Comparison of ENCODE assay signal across 8 cellular contexts in genomic region chr19:19668230-19669012, GRCh38. TPM values are rescaled to one million over a fixed set of nuclear protein-coding genes. Genes with fewer than 3 reads are reported as not detected.
DNase-seq lines count a peak whose midpoint lies in the region; FAIRE-seq and TF ChIP-seq lines count a peak whose summit lies in the region.

TSS of gene ZNF101 (plus strand) at chr19:19668839. CDS start at chr19:19668964, 125 bp downstream.

- in situ Hi-C loops in GM23248 (cut with MboI), result no loop called here

- H3K4me2 ChIP-seq in DOHH2 (ENCODE audit: low read length), result peak within 1 kb of the TSS; percentile 74
- H3K4me2 ChIP-seq in GM23248 (ENCODE audit: unreplicated experiment), result peak within 1 kb of the TSS; percentile 91
- peak within 1 kb of the TSS; percentile 93 for H3K4me2 ChIP-seq in Karpas-422 (ENCODE audit: low read depth, low read length, poor library complexity, severe bottlenecking)

- H3K9me2 ChIP-seq in DOHH2 (replicated peaks; ENCODE audit: control insufficient read depth, low read length), result no peaks in the 10 kb centered on the region
- H3K9me2 ChIP-seq in GM23248 (ENCODE audit: insufficient read depth), result no peaks in the 10 kb centered on the region
- no peaks in the 10 kb centered on the region for H3K9me2 ChIP-seq in Karpas-422 (replicated peaks; ENCODE audit: insufficient read depth, low read length)

- TF ChIP-seq POLR2A in esophagus squamous epithelium (IDR thresholded peaks at IDR 0.05), result peak in 1 of 4 donors; percentile 45

- no peaks in the 10 kb centered on the region for H4K20me1 ChIP-seq in DOHH2 (ENCODE audit: control insufficient read depth, insufficient read depth, low read depth, low read length)
- no peaks in the 10 kb centered on the region for H4K20me1 ChIP-seq in GM23248 (ENCODE audit: insufficient read depth)
- no peaks in the 10 kb centered on the region for H4K20me1 ChIP-seq in Karpas-422 (ENCODE audit: insufficient read depth, low read depth, low read length)

- intact Hi-C loops in esophagus squamous epithelium (cut with DNase I), result no loop called here

- DNase-seq in GM23248, result peak; percentile 96
- peak; percentile 99 for DNase-seq in Karpas-422
- DNase-seq in RCC 7860 (ENCODE audit: low spot score), result peak; percentile 73
- peak; percentile 97 to 98 for DNase-seq in activated T-cell treated with anti-CD3 and anti-CD28 coated beads, Interleukin-2, amount 50 U/mL, for 48 hours
- peak; percentile 83 for DNase-seq in esophagus squamous epithelium (lab: John Stamatoyannopoulos, UW)
- peak; percentile 93 for DNase-seq in myocyte (ENCODE audit: low read depth)
- DNase-seq in stimulated activated CD8-positive, alpha-beta memory T cell treated with anti-CD3 and anti-CD28 coated beads, Interleukin-7, amount 100 ng/mL, for 4 hours (ENCODE audit: low read depth in 2 of 2), result peak; percentile 88 to 94

- H3F3A ChIP-seq in DOHH2 (ENCODE audit: control insufficient read depth, insufficient read depth) (peaks cover 12% of the 10 kb centered on the region), GM23248 (ENCODE audit: insufficient read depth) (no peaks in the 10 kb centered on the region)

- H3K4me1 ChIP-seq in DOHH2 (ENCODE audit: control insufficient read depth, low read length) (peaks cover 46% of the 10 kb centered on the region), GM23248 (ENCODE audit: insufficient read depth) (peaks cover 5% of the 10 kb centered on the region; the same call in 1 of the 2 replicates), Karpas-422 (ENCODE audit: low read length) (peaks cover 17% of the 10 kb centered on the region), esophagus squamous epithelium (peaks cover 0 to 31% (median 7%) of the 10 kb centered on the region in 3 donors)

- WGBS in GM23248 (ENCODE audit: low coverage in 1 of 2, low lambda C conversion rate in 2 of 2, missing lambda C conversion rate in 2 of 2), 2 experiments, result 3 to 5% methylated on average over 34 to 35 of the region's 36 CpGs
- 18 to 21% methylated on average over 8 to 10 of the region's 36 CpGs for WGBS in esophagus squamous epithelium, 2 donors

- no peaks in the 10 kb centered on the region for H3K27me3 ChIP-seq in DOHH2 (ENCODE audit: control insufficient read depth, low read length)
- H3K27me3 ChIP-seq in GM23248 (replicated peaks; ENCODE audit: insufficient read depth), result no peaks in the 10 kb centered on the region
- H3K27me3 ChIP-seq in Karpas-422 (ENCODE audit: low read length), result no peaks in the 10 kb centered on the region
- no peaks in the 10 kb centered on the region for H3K27me3 ChIP-seq in esophagus squamous epithelium

- no peak for TF ChIP-seq CTCF in DOHH2 (IDR thresholded peaks at IDR 0.05; ENCODE audit: low read depth, low read length, poor library complexity, severe bottlenecking)
- no peak for TF ChIP-seq CTCF in esophagus squamous epithelium (IDR thresholded peaks at IDR 0.05)

- H3K27ac ChIP-seq in DOHH2 (ENCODE audit: low read depth, low read length) (peak within 1 kb of the TSS; percentile 96), GM23248 (peak within 1 kb of the TSS; percentile 67), Karpas-422 (ENCODE audit: low read length) (peak within 1 kb of the TSS; percentile 44; the same call in 1 of the 2 replicates), esophagus squamous epithelium (peak within 1 kb of the TSS; percentile 85 to 93 (median 90))

- peaks cover 10% of the 10 kb centered on the region; the same call in 1 of the 2 replicates for H3K9me3 ChIP-seq in DOHH2 (ENCODE audit: control insufficient read depth, insufficient read depth, low read length)
- H3K9me3 ChIP-seq in GM23248 (ENCODE audit: low read depth), result no peaks in the 10 kb centered on the region
- 0 out of 2 replicates have a peak, but pooled peaks cover 2% of the 10 kb centered on the region for H3K9me3 ChIP-seq in Karpas-422 (ENCODE audit: low read length)
- peaks cover 0 to 18% (median 0%) of the 10 kb centered on the region in 3 donors for H3K9me3 ChIP-seq in esophagus squamous epithelium

- H3K36me3 ChIP-seq in DOHH2 (ENCODE audit: control insufficient read depth, low read length) (peaks cover 45% of the 10 kb centered on the region), GM23248 (ENCODE audit: low read depth) (no peaks in the 10 kb centered on the region), Karpas-422 (ENCODE audit: insufficient read depth, low read length) (peaks cover 17% of the 10 kb centered on the region), esophagus squamous epithelium (peaks cover 0 to 14% (median 0%) of the 10 kb centered on the region in 3 donors)

- H3K9ac ChIP-seq in GM23248, result peak within 1 kb of the TSS; percentile 88
- peak within 1 kb of the TSS; percentile 96 for H3K9ac ChIP-seq in Karpas-422 (ENCODE audit: low read length)

- peak within 1 kb of the TSS; percentile 90 for H2AFZ ChIP-seq in GM23248
- peak within 1 kb of the TSS; percentile 63; the same call in 1 of the 2 replicates for H2AFZ ChIP-seq in Karpas-422 (ENCODE audit: low read length)

- peak within 1 kb of the TSS; percentile 91 for H3K4me3 ChIP-seq in DOHH2 (ENCODE audit: low read length)
- H3K4me3 ChIP-seq in GM23248, result peak within 1 kb of the TSS; percentile 81
- H3K4me3 ChIP-seq in Karpas-422 (ENCODE audit: low read length), result peak within 1 kb of the TSS; percentile 85
- H3K4me3 ChIP-seq in esophagus squamous epithelium, result peak within 1 kb of the TSS; percentile 72 to 99 (median 90)

- peak; percentile 51 for FAIRE-seq in RCC 7860 (lab: Jason Lieb, UNC)

- peaks cover 78% of the 10 kb centered on the region for H3K79me2 ChIP-seq in DOHH2 (ENCODE audit: control insufficient read depth, low read length)
- peaks cover 24% of the 10 kb centered on the region for H3K79me2 ChIP-seq in GM23248 (ENCODE audit: insufficient read depth)
- peaks cover 40% of the 10 kb centered on the region for H3K79me2 ChIP-seq in Karpas-422 (ENCODE audit: low read length)

RNA-seq across cellular contexts. Expression of gene ZNF101, which starts in this region (rescaled TPM):
- total RNA-seq in GM23248 (2014; rRNA removed; shearing (Covaris generic)), result 3.7 and 11.4 TPM in 2 replicates
- 3.7 and 4.5 TPM in 2 replicates for polyA plus RNA-seq in GM23248 (2016; fragmentation: Nextera tagmentation; extraction: Ambion mirVana)
- 12.4 and 15.0 TPM in 2 replicates for total RNA-seq in Karpas-422 (2014; rRNA removed; shearing (Covaris generic); ENCODE audit: low replicate concordance)
- 1 to 10 TPM; 5.5 to 8.2 (median 6.5) TPM for total RNA-seq in esophagus squamous epithelium
- total RNA-seq in myocyte, result 2.4 and 5.2 TPM in 2 replicates
- 3.5 TPM for polyA plus RNA-seq in myocyte (2012)

Comparison
In these comparisons a context has a peak if more than half of its experiments do, and no peak if none do; other contexts are left out.
1. Peak in every context shown above with its lines: DNase-seq, H3K4me3 ChIP-seq and H3K27ac ChIP-seq.
2. H3K27ac ChIP-seq: peak in every context shown above with its lines; median percentile 96 in DOHH2; 90 in esophagus squamous epithelium; 67 in GM23248; 44 in Karpas-422.